In the genomic region with DNA sequence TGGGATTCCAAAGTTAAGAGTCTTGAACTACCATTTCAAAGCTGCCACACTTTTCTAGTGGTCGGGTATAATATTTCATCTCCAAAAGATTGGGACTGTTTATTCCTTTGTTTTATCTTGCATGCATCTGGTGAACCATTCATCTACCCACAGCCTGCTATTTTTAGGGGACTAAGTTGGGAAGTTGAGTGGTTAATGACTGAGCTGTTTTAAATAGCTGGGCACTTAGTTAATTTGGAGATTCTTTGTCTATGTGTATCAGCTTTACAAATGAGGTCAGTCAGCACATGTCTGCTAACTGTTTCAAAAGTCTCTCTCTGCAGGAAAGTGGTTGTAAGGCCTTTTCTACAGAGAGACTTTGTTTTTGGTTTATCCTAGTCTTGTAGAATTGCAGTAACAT, we compare ENCODE assay signal across 11 cellular contexts. TPM values are rescaled to one million over a fixed set of nuclear protein-coding genes. Genes with fewer than 3 reads are reported as not detected.
DNase-seq lines count a peak whose midpoint lies in the region; ATAC-seq, FAIRE-seq and TF ChIP-seq lines count a peak whose summit lies in the region.
"Had no signal": no experiment of that assay in that cellular context is flagged by ENCODE, and none has a peak within 500 bp of the region (broad histone marks: within the 10 kb centered on the region; RNA-seq: fewer than 3 reads in every experiment).

No MANE protein-coding gene starts in this region.

- H3K27ac ChIP-seq in IMR-90 (ENCODE audit: insufficient read depth, low read length) (no peak overlapping the region), tibial nerve (peak overlapping the region in 2 of 4 donors; percentile 64 to 73)

- FAIRE-seq in GM12891 (lab: Jason Lieb, UNC) = no peak

- peaks cover 11% of the 10 kb centered on the region for H3K9me1 ChIP-seq in IMR-90 (ENCODE audit: insufficient read depth, low read length)

- dilution Hi-C loops in IMR-90 (cut with HindIII; ENCODE audit: low sequenced_read_pairs, unreplicated experiment) = no loop called here

- no peak overlapping the region for H3K18ac ChIP-seq in IMR-90 (ENCODE audit: low read depth, low read length)

- no peak for TF ChIP-seq EP300 in tibial nerve (IDR thresholded peaks at IDR 0.05)

- WGBS in IMR-90 (ENCODE audit: extremely low coverage in 2 of 2, insufficient read length in 1 of 2), 2 experiments = no CpG with 5 or more reads among the region's 1 CpG
- WGBS in tibial nerve, 2 donors = 29 to 40% methylated on average over 1 of the region's 1 CpG

- TF ChIP-seq CTCF in IMR-90 (conservative IDR thresholded peaks at IDR 0.05; ENCODE audit: low read depth, low read length) (no peak), astrocyte of the spinal cord (IDR thresholded peaks at IDR 0.05; ENCODE audit: low read depth, low read length) (no peak), tibial nerve (IDR thresholded peaks at IDR 0.05) (no peak)

- no peak overlapping the region for H3K9ac ChIP-seq in IMR-90 (ENCODE audit: low read depth, low read length)

- no peak for TF ChIP-seq POLR2A in IMR-90 (IDR thresholded peaks at IDR 0.05; ENCODE audit: low read depth, low read length)
- no peak for TF ChIP-seq POLR2A in GM12891 (IDR thresholded peaks at IDR 0.05; ENCODE audit: low read depth, low read length)
- TF ChIP-seq POLR2A in tibial nerve (IDR thresholded peaks at IDR 0.05) = no peak

- no peak overlapping the region for H2AFZ ChIP-seq in IMR-90 (replicated peaks; ENCODE audit: low read length, poor library complexity)

- peak overlapping the region; percentile 53; the same call in 1 of the 2 replicates for H3K4me2 ChIP-seq in IMR-90 (ENCODE audit: low read depth, low read length)

- H3K4ac ChIP-seq in IMR-90 (ENCODE audit: low read depth, low read length) = no peak overlapping the region; the same call in 1 of the 2 replicates

- H3K36me3 ChIP-seq in IMR-90 (ENCODE audit: control insufficient read depth, insufficient read depth, low read length) = 0 out of 2 replicates have a peak, but pooled peaks cover 2% of the 10 kb centered on the region
- no peaks in the 10 kb centered on the region for H3K36me3 ChIP-seq in tibial nerve
- H3K36me3 ChIP-seq: HAP-1 had no signal

- peaks cover 36% of the 10 kb centered on the region; the same call in 1 of the 2 replicates for H4K20me1 ChIP-seq in IMR-90 (ENCODE audit: insufficient read depth, low read length)

- no TSS peak for BruUV-seq in IMR-90 (replicated peaks; lab: Mats Ljungman, UMichigan)

- H3K9me3 ChIP-seq in IMR-90 (ENCODE audit: control insufficient read depth, insufficient read depth, low read length) (no peaks in the 10 kb centered on the region), tibial nerve (no peaks in the 10 kb centered on the region)
- H3K9me3 ChIP-seq: HAP-1 had no signal

- no peak for TF ChIP-seq RAD21 in IMR-90 (IDR thresholded peaks at IDR 0.05; ENCODE audit: low read length)

- no peak overlapping the region for H4K5ac ChIP-seq in IMR-90 (ENCODE audit: low read depth, low read length)

- no peaks in the 10 kb centered on the region for H3K27me3 ChIP-seq in IMR-90 (ENCODE audit: control insufficient read depth, insufficient read depth, low read length)
- no peaks in the 10 kb centered on the region for H3K27me3 ChIP-seq in tibial nerve

- no peak overlapping the region for H3K4me3 ChIP-seq in IMR-90 (ENCODE audit: insufficient read depth, low read depth, low read length)
- H3K4me3 ChIP-seq in astrocyte of the spinal cord (ENCODE audit: low read depth, low read length) = no peak overlapping the region
- H3K4me3 ChIP-seq in tibial nerve = no peak overlapping the region
- H3K4me3 ChIP-seq: HAP-1 had no signal

- no peak overlapping the region for H3K56ac ChIP-seq in IMR-90 (ENCODE audit: extremely low read depth, insufficient read depth, low read length)

- no peak overlapping the region for H2AK5ac ChIP-seq in IMR-90 (ENCODE audit: low read depth, low read length)

- POLR2A ChIA-PET in IMR-90 (lab: Charles Lee; ENCODE audit: unreplicated experiment) = interaction anchor here (0.5 kb wide), 1 partner anchor 768 kb away, joined by 3 read pairs; no protein-coding TSS in a partner anchor

- ATAC-seq in IMR-90 (ENCODE audit: low read depth) (peak; percentile 91), HG02973 (IDR thresholded peaks at IDR 0.05; ENCODE audit: unreplicated experiment) (no peak)
- ATAC-seq: effector memory CD8-positive, alpha-beta T cell had no signal

- H3K4me1 ChIP-seq in IMR-90 (ENCODE audit: control insufficient read depth, insufficient read depth, low read length) (peaks cover 7% of the 10 kb centered on the region; the same call in 1 of the 2 replicates), tibial nerve (peaks cover 0 to 88% (median 29%) of the 10 kb centered on the region in 4 donors)

- H2BK120ac ChIP-seq in IMR-90 (ENCODE audit: low read depth, low read length) = no peak overlapping the region

- no peak overlapping the region for H3K14ac ChIP-seq in IMR-90 (replicated peaks; ENCODE audit: low read depth, low read length)

- peak; percentile 55 for DNase-seq in AG08396 (ENCODE audit: low spot score)
- DNase-seq in IMR-90 = peak; percentile 90
- peak; percentile 66 for DNase-seq in astrocyte of the spinal cord (ENCODE audit: low read depth, low spot score)
- DNase-seq in hepatic stellate cell (ENCODE audit: low spot score) = peak; percentile 23
- no peak for DNase-seq in GM12891 (ENCODE audit: insufficient read length, low spot score)
- no peak for DNase-seq in tibial nerve (ENCODE audit: low spot score in 2 of 2)
- DNase-seq in T1000 (lab: John Stamatoyannopoulos, UW) = no peak
- DNase-seq: CD4-positive, CD25-positive, alpha-beta regulatory T cell; effector memory CD8-positive, alpha-beta T cell had no signal

- H2BK15ac ChIP-seq in IMR-90 (ENCODE audit: low read depth, low read length) = no peak overlapping the region

- CTCF ChIA-PET in IMR-90 (lab: Yijun Ruan, JAX) = no interaction called here

- H2BK5ac ChIP-seq in IMR-90 (ENCODE audit: low read depth, low read length, poor library complexity, severe bottlenecking) = peak overlapping the region; percentile 71

- H2AK9ac ChIP-seq in IMR-90 (replicated peaks; ENCODE audit: low read depth, low read length, poor library complexity) = no peak overlapping the region

- in situ Hi-C loops in IMR-90 (cut with MboI; ENCODE audit: low sequenced_read_pairs) = no loop called here
- in situ Hi-C loops in astrocyte of the spinal cord (cut with HindIII; ENCODE audit: low sequenced_read_pairs) = no loop called here

- H3K79me1 ChIP-seq in IMR-90 (ENCODE audit: low read depth in 1 of 2, low read length in 2 of 2) = peaks cover 27 to 62% of the 10 kb centered on the region in 2 experiments

- no peak overlapping the region for H3K23ac ChIP-seq in IMR-90 (ENCODE audit: low read depth, low read length)

- H4K91ac ChIP-seq in IMR-90 (ENCODE audit: insufficient read depth, low read depth, low read length) = no peak overlapping the region

- H2BK20ac ChIP-seq in IMR-90 (ENCODE audit: low read depth, low read length) = no peak overlapping the region

- intact Hi-C loops in IMR-90 (cut with micrococcal nuclease) = no loop called here

- no peak overlapping the region for H4K8ac ChIP-seq in IMR-90 (ENCODE audit: low read depth in 2 of 2, low read length in 2 of 2)

TF ChIP-seq in IMR-90, 13 proteins besides CTCF, POLR2A, EP300 and RAD21:
- TF ChIP-seq, protein P1, sequence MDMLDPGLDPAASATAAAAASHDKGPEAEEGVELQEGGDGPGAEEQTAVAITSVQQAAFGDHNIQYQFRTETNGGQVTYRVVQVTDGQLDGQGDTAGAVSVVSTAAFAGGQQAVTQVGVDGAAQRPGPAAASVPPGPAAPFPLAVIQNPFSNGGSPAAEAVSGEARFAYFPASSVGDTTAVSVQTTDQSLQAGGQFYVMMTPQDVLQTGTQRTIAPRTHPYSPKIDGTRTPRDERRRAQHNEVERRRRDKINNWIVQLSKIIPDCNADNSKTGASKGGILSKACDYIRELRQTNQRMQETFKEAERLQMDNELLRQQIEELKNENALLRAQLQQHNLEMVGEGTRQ (IDR thresholded peaks at IDR 0.05; ENCODE audit: low read depth, low read length) = no peak
- no peak for TF ChIP-seq MXI1 (IDR thresholded peaks at IDR 0.05; ENCODE audit: borderline replicate concordance, low read depth, low read length)
- peak; percentile 44; the same call in 1 of the 2 replicates for TF ChIP-seq MAFK (IDR thresholded peaks at IDR 0.05; ENCODE audit: low read depth, low read length)
- no peak for TF ChIP-seq RFX5 (IDR thresholded peaks at IDR 0.05; ENCODE audit: low read depth, low read length)
- peak; percentile 73 for TF ChIP-seq BHLHE40 (IDR thresholded peaks at IDR 0.05; ENCODE audit: low read depth, low read length)

TF ChIP-seq in GM12891, 5 proteins besides CTCF, POLR2A, EP300 and RAD21:
- TF ChIP-seq SPI1 (IDR thresholded peaks at IDR 0.05; ENCODE audit: low read depth, low read length) = no peak
- no peak for TF ChIP-seq TAF1 (IDR thresholded peaks at IDR 0.05; ENCODE audit: low read depth, low read length)

RNA-seq across cellular contexts. Expression of a gene that starts 8.1 kb away (rescaled TPM):
- total RNA-seq in IMR-90 (2012; rRNA removed) (46.1 and 59.7 TPM in 2 replicates), tibial nerve (10 to 100 TPM; 39.8 to 84.8 (median 67.0) TPM)
- 14.3 and 15.8 TPM in 2 replicates for polyA plus RNA-seq in IMR-90 (2012; rRNA removed)
- 3.6 and 3.8 TPM in 2 replicates for polyA plus RNA-seq in IMR-90 (2012; cell fraction: cytosol; rRNA removed)
- 7.6 and 39.7 TPM in 2 replicates for polyA plus RNA-seq in IMR-90 (2012; cell fraction: nucleus; rRNA removed; ENCODE audit: low replicate concordance)
- 3.7 TPM for polyA plus RNA-seq in GM12891 (2012; ENCODE audit: low read depth, missing spikeins)

Comparison
In these comparisons a context has a peak if more than half of its experiments do, and no peak if none do; other contexts are left out.
1. DNase-seq: peak in AG08396 (single experiment), IMR-90 (single experiment), astrocyte of the spinal cord (single experiment) and hepatic stellate cell (single experiment); none in GM12891 (single experiment), tibial nerve (0 of 2) and T1000 (single experiment).